Comparison of ENCODE assay signal across 14 cellular contexts in the genomic region with DNA sequence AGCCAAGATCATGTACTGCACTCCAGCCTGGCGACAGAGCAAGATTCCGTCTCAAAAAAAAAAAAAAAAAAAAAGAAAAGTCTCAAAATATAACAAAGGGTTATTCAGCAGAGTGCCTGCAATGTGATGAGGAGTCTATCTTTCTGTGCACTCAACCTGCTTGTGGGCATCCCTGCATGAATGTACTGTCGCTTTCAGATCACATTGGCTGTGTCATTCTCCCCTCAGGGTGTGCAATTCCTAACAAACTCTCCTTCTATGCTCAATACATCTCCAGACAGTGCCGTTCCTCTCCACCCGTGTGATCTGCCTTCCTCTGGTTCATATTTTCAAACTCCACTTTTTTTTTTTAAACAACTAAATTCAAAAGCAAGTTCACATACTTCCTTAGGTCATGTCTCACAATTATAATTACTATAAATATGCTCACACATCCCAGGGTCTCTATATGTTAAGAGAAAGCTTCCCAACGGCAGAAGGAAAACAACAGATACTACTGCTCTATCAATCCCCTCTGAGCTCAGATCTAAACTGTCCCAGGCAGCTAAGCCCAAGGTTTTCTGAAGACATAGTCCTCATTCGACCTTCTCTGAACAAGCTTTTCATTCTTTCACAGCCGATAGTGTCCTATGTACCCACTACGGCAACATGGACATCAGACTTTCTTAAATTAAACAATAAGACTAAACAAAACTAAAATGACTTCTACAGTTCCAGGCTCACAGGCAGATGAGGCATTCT. TPM values are rescaled to one million over a fixed set of nuclear protein-coding genes. Genes with fewer than 3 reads are reported as not detected.
DNase-seq lines count a peak whose midpoint lies in the region; TF ChIP-seq lines count a peak whose summit lies in the region.
"Had no signal": no experiment of that assay in that cellular context is flagged by ENCODE, and none has a peak within 500 bp of the region (broad histone marks: within the 10 kb centered on the region; RNA-seq: fewer than 3 reads in every experiment).

No MANE protein-coding gene starts in this region.

- no peaks in the 10 kb centered on the region for H3K36me3 ChIP-seq in ectodermal cell (ENCODE audit: control insufficient read depth, insufficient read depth, low read length)
- peaks cover 0 to 3% of the 10 kb centered on the region in 2 donors for H3K36me3 ChIP-seq in neuronal stem cell (replicated peaks in 1 of 2; ENCODE audit: control insufficient read depth in 2 of 2, insufficient read depth in 2 of 2, low read length in 2 of 2)
- H3K36me3 ChIP-seq: BE2C had no signal

- no peaks in the 10 kb centered on the region for H3K79me1 ChIP-seq in H9 (ENCODE audit: insufficient read depth, low read depth, low read length, poor library complexity, severe bottlenecking)
- H3K79me1 ChIP-seq in neuronal stem cell (ENCODE audit: low read depth, low read length): no peaks in the 10 kb centered on the region

- H3K14ac ChIP-seq in H9 (ENCODE audit: insufficient read depth, low read length) (no peak overlapping the region), neuronal stem cell (ENCODE audit: low read length) (no peak overlapping the region)

- H4K8ac ChIP-seq in H9 (replicated peaks; ENCODE audit: insufficient read length, low read depth, low read length) (peak overlapping the region; percentile 81), neuronal stem cell (ENCODE audit: low read depth, low read length) (no peak overlapping the region)

- H3K9me3 ChIP-seq in H9 (ENCODE audit: control insufficient read depth, low read depth, low read length): no peaks in the 10 kb centered on the region
- H3K9me3 ChIP-seq in ectodermal cell (ENCODE audit: control insufficient read depth, low read length): no peaks in the 10 kb centered on the region
- peaks cover 0 to 1% of the 10 kb centered on the region in 2 donors for H3K9me3 ChIP-seq in neuronal stem cell (replicated peaks in 1 of 2; ENCODE audit: control insufficient read depth in 2 of 2, insufficient read depth in 1 of 2, low read depth in 1 of 2, low read length in 2 of 2)
- H3K9me3 ChIP-seq: A549, BE2C had no signal

- peaks cover 30 to 34% of the 10 kb centered on the region in 2 experiments for H3K4me1 Mint-ChIP-seq in H9

- H2AFZ ChIP-seq in H9 (ENCODE audit: low read length) (no peak overlapping the region), neuronal stem cell (ENCODE audit: low read length) (no peak overlapping the region)

- no peaks in the 10 kb centered on the region for H3K27me3 Mint-ChIP-seq in H9 (ENCODE audit: low read depth)
- H3K27me3 Mint-ChIP-seq: CD4-positive, alpha-beta memory T cell had no signal

- no peaks in the 10 kb centered on the region for H4K20me1 ChIP-seq in H9 (ENCODE audit: control insufficient read depth, insufficient read depth, insufficient read length)

- H3K4me2 ChIP-seq in H9 (ENCODE audit: insufficient read depth, insufficient read length, low read length) (no peak overlapping the region), neuronal stem cell (ENCODE audit: insufficient read depth, low read length, poor library complexity, severe bottlenecking) (no peak overlapping the region)
- H3K4me2 ChIP-seq: A549 had no signal

- H3K27ac ChIP-seq in H9 (ENCODE audit: insufficient read length, low read depth, low read length) (no peak overlapping the region), ectodermal cell (ENCODE audit: insufficient read depth, low read depth, low read length, poor library complexity, severe bottlenecking) (peak overlapping the region; percentile 9), neuronal stem cell (replicated peaks; ENCODE audit: low read length) (peak overlapping the region; percentile 31)
- H3K27ac ChIP-seq: A549, C4-2B had no signal

- no peak overlapping the region for H4K91ac ChIP-seq in H9 (ENCODE audit: insufficient read length, low read depth, low read length)
- no peak overlapping the region for H4K91ac ChIP-seq in neuronal stem cell (ENCODE audit: low read depth, low read length, poor library complexity)

- peak overlapping the region in 2 of 3 experiments; percentile 0 to 14; a peak in 1 of 7 replicates for H3K27ac Mint-ChIP-seq in H9

- no peaks in the 10 kb centered on the region for H3K27me3 ChIP-seq in H9 (ENCODE audit: insufficient read depth, low read length)
- H3K27me3 ChIP-seq in ectodermal cell (ENCODE audit: control insufficient read depth, insufficient read depth, low read length, poor library complexity, severe bottlenecking): no peaks in the 10 kb centered on the region
- no peaks in the 10 kb centered on the region for H3K27me3 ChIP-seq in neuronal stem cell (ENCODE audit: control insufficient read depth in 3 of 3, insufficient read depth in 3 of 3, low read depth in 1 of 3, low read length in 3 of 3)
- H3K27me3 ChIP-seq: BE2C had no signal

- H2BK120ac ChIP-seq in H9 (ENCODE audit: low read depth, low read length, poor library complexity, severe bottlenecking) (no peak overlapping the region), neuronal stem cell (ENCODE audit: low read depth, low read length) (no peak overlapping the region)

- TF ChIP-seq CTCF in H9 (conservative IDR thresholded peaks at IDR 0.05): no peak

- DNase-seq in H9: no peak
- peak; percentile 11 for DNase-seq in hepatic stellate cell (ENCODE audit: low spot score)
- DNase-seq in neuronal stem cell (ENCODE audit: low spot score): no peak
- no peak for DNase-seq in SK-N-DZ (ENCODE audit: low spot score)
- DNase-seq in HEK293T (ENCODE audit: extremely low spot score): no peak
- DNase-seq in NCI-H748 (lab: John Stamatoyannopoulos, UW; ENCODE audit: unreplicated experiment): no peak
- no peak for DNase-seq in GM19240 (ENCODE audit: insufficient read length, low spot score)
- DNase-seq: BE2C; CD4-positive, alpha-beta memory T cell; COR-L47; GF-D8 had no signal

- CTCF ChIA-PET in HEK293T (lab: Yijun Ruan, JAX): interaction anchor here (0.6 kb wide), 1 partner anchor 36 kb away, joined by 3 read pairs; no protein-coding TSS in a partner anchor

- H2AK5ac ChIP-seq in H9 (ENCODE audit: insufficient read length, low read length) (no peak overlapping the region), neuronal stem cell (ENCODE audit: low read depth, low read length) (no peak overlapping the region)

- H2BK15ac ChIP-seq in H9 (ENCODE audit: low read depth, low read length) (no peak overlapping the region), neuronal stem cell (ENCODE audit: low read length) (no peak overlapping the region)

- H2BK12ac ChIP-seq in H9 (ENCODE audit: insufficient read length, low read depth, low read length) (no peak overlapping the region), neuronal stem cell (ENCODE audit: low read length) (no peak overlapping the region)

- H3T11ph ChIP-seq in H9 (ENCODE audit: low read length): no peak overlapping the region

- peaks cover 3 to 8% (median 6%) of the 10 kb centered on the region in 3 experiments; a peak in 6 of 7 replicates for H3K36me3 Mint-ChIP-seq in H9 (ENCODE audit: insufficient read depth in 1 of 3, low read depth in 3 of 3)

- H4K5ac ChIP-seq in H9 (ENCODE audit: insufficient read length, low read depth, low read length): no peak overlapping the region

- POLR2A ChIA-PET in HEK293T (lab: Yijun Ruan, JAX): no interaction called here

- no peaks in the 10 kb centered on the region for H3K23me2 ChIP-seq in H9 (ENCODE audit: insufficient read length, low read depth, low read length, poor library complexity, severe bottlenecking)

- H2BK5ac ChIP-seq in H9 (ENCODE audit: insufficient read length, low read length) (no peak overlapping the region), neuronal stem cell (ENCODE audit: low read length) (no peak overlapping the region)

- H3K23ac ChIP-seq in H9 (ENCODE audit: insufficient read length, low read depth, low read length) (no peak overlapping the region), neuronal stem cell (ENCODE audit: low read depth, low read length, poor library complexity) (no peak overlapping the region)

- H3K4ac ChIP-seq in H9 (ENCODE audit: low read depth, low read length): no peak overlapping the region
- H3K4ac ChIP-seq in neuronal stem cell (ENCODE audit: low read length): no peak overlapping the region

- H3K4me1 ChIP-seq in H9 (ENCODE audit: insufficient read depth, low read length) (no peaks in the 10 kb centered on the region; the same call in 1 of the 2 replicates), ectodermal cell (ENCODE audit: control insufficient read depth, insufficient read depth, low read length) (peaks cover 14% of the 10 kb centered on the region), neuronal stem cell (ENCODE audit: control insufficient read depth in 2 of 2, insufficient read depth in 1 of 2, low read depth in 1 of 2, low read length in 2 of 2) (peaks cover 13 to 14% of the 10 kb centered on the region in 2 donors)
- H3K4me1 ChIP-seq: A549, BE2C had no signal

- no peak overlapping the region for H2BK20ac ChIP-seq in H9 (ENCODE audit: low read depth, low read length, poor library complexity, severe bottlenecking)

- no peak overlapping the region for H3K4me3 Mint-ChIP-seq in H9
- H3K4me3 Mint-ChIP-seq: CD4-positive, alpha-beta memory T cell had no signal

- peak overlapping the region; percentile 42 for H3K18ac ChIP-seq in H9 (ENCODE audit: insufficient read length, low read depth, low read length)
- H3K18ac ChIP-seq in neuronal stem cell (ENCODE audit: low read length): no peak overlapping the region

- WGBS in H9 (ENCODE audit: extremely low coverage, insufficient read length, low lambda C conversion rate): no CpG with 5 or more reads among the region's 9 CpGs
- WGBS in ectodermal cell, 2 experiments: 89 to 93% methylated on average over 9 of the region's 9 CpGs
- WGBS in neuronal stem cell (ENCODE audit: extremely low coverage in 2 of 2, insufficient read length in 2 of 2, insufficient replicate concordance in 1 of 2), 2 donors: no CpG with 5 or more reads among the region's 9 CpGs

- H3K4me3 ChIP-seq in ectodermal cell (ENCODE audit: insufficient read depth, low read depth, low read length) (no peak overlapping the region), neuronal stem cell (ENCODE audit: low read length in 2 of 2) (no peak overlapping the region)
- H3K4me3 ChIP-seq: A549 had no signal

- no peak overlapping the region for H3K9ac ChIP-seq in H9 (ENCODE audit: extremely low read depth, insufficient read length, low read length)
- no peak overlapping the region for H3K9ac ChIP-seq in neuronal stem cell (ENCODE audit: low read depth, low read length, poor library complexity)

- no peaks in the 10 kb centered on the region for H3K9me3 Mint-ChIP-seq in H9
- H3K9me3 Mint-ChIP-seq: CD4-positive, alpha-beta memory T cell had no signal

- H3K56ac ChIP-seq in H9 (ENCODE audit: insufficient read length, low read depth, low read length): no peak overlapping the region

- H3K79me2 ChIP-seq in H9 (ENCODE audit: insufficient read depth, low read length): no peaks in the 10 kb centered on the region; the same call in 1 of the 2 replicates

RNA-seq across cellular contexts. Expression of a gene that starts 35.2 kb away (rescaled TPM):
- 1,963 and 2,010 TPM in 2 replicates for total RNA-seq in H9 (2021)
- polyA plus RNA-seq in ectodermal cell (2013, experiment 1 of 4): 2,543 TPM
- polyA plus RNA-seq in ectodermal cell (2013, experiment 2 of 4): 2,084 TPM
- polyA plus RNA-seq in ectodermal cell (2013, experiment 3 of 4): 1,855 TPM
- polyA plus RNA-seq in ectodermal cell (2013, experiment 4 of 4): 1,983 TPM
- polyA plus RNA-seq in neuronal stem cell (2013, experiment 1 of 2): 3,606 TPM
- 3,678 TPM for polyA plus RNA-seq in neuronal stem cell (2013, experiment 2 of 2)
- polyA plus RNA-seq in SK-N-DZ (2014; cell fraction: cytosol; rRNA removed): 2,656 and 2,739 TPM in 2 replicates
- 1,394 and 1,766 TPM in 2 replicates for polyA plus RNA-seq in SK-N-DZ (2014; cell fraction: nucleus; rRNA removed)

RNA-seq across cellular contexts. Expression of a gene that starts 37.5 kb away (rescaled TPM):
- total RNA-seq in H9 (2021): 33.7 and 33.9 TPM in 2 replicates
- 38.1 TPM for polyA plus RNA-seq in ectodermal cell (2013, experiment 1 of 4)
- polyA plus RNA-seq in ectodermal cell (2013, experiment 2 of 4): 33.7 TPM
- 37.0 TPM for polyA plus RNA-seq in ectodermal cell (2013, experiment 3 of 4)
- 39.5 TPM for polyA plus RNA-seq in ectodermal cell (2013, experiment 4 of 4)
- polyA plus RNA-seq in neuronal stem cell (2013, experiment 1 of 2): 47.8 TPM
- 48.4 TPM for polyA plus RNA-seq in neuronal stem cell (2013, experiment 2 of 2)
- polyA plus RNA-seq in SK-N-DZ (2014; cell fraction: cytosol; rRNA removed): 70.0 and 77.9 TPM in 2 replicates
- 48.1 and 49.7 TPM in 2 replicates for polyA plus RNA-seq in SK-N-DZ (2014; cell fraction: nucleus; rRNA removed)

RNA-seq across cellular contexts. Expression of a gene that starts 42.7 kb away (rescaled TPM):
- 61.0 and 61.4 TPM in 2 replicates for total RNA-seq in H9 (2021)
- polyA plus RNA-seq in ectodermal cell (2013, experiment 1 of 4): 82.2 TPM
- 80.3 TPM for polyA plus RNA-seq in ectodermal cell (2013, experiment 2 of 4)
- polyA plus RNA-seq in ectodermal cell (2013, experiment 3 of 4): 65.3 TPM
- polyA plus RNA-seq in ectodermal cell (2013, experiment 4 of 4): 70.8 TPM
- 60.5 TPM for polyA plus RNA-seq in neuronal stem cell (2013, experiment 1 of 2)
- 58.3 TPM for polyA plus RNA-seq in neuronal stem cell (2013, experiment 2 of 2)
- 49.0 and 51.4 TPM in 2 replicates for polyA plus RNA-seq in SK-N-DZ (2014; cell fraction: cytosol; rRNA removed)
- polyA plus RNA-seq in SK-N-DZ (2014; cell fraction: nucleus; rRNA removed): 48.1 TPM in 2 replicates
